ENCODE assay signal across 9 cellular contexts in genomic region chr16:56357291-56357764, GRCh38.
DNase-seq lines count a peak whose midpoint lies in the region; ATAC-seq and TF ChIP-seq lines count a peak whose summit lies in the region.
"Had no signal": no experiment of that assay in that cellular context is flagged by ENCODE, and none has a peak within 500 bp of the region (broad histone marks: within the 10 kb centered on the region; RNA-seq: fewer than 3 reads in every experiment).

No MANE protein-coding gene starts in this region.

- H3K4me1 ChIP-seq in adipocyte (ENCODE audit: control insufficient read depth, insufficient read depth, low read length) (peaks cover 4% of the 10 kb centered on the region), iPS-20b (ENCODE audit: insufficient read depth, low read length) (peaks cover 18% of the 10 kb centered on the region; the same call in 1 of the 2 replicates), spleen (peaks cover 0 to 30% (median 15%) of the 10 kb centered on the region in 6 donors)

- no peak for TF ChIP-seq POLR2A in spleen (IDR thresholded peaks at IDR 0.05)

- H3K27ac ChIP-seq in iPS-20b (ENCODE audit: low read length) = no peak overlapping the region
- H3K27ac ChIP-seq in spleen = peak overlapping the region in 6 of 8 donors; percentile 39 to 70 (median 54)

- H3K36me3 Mint-ChIP-seq in CD14-positive monocyte = peaks cover 16 to 24% of the 10 kb centered on the region in 2 donors

- H3K27me3 Mint-ChIP-seq in CD14-positive monocyte (ENCODE audit: low read depth in 3 of 3) = peaks cover 1 to 2% (median 2%) of the 10 kb centered on the region in 3 donors

- DNase-seq in CD14-positive monocyte (ENCODE audit: low spot score) (peak; percentile 33), adipocyte (ENCODE audit: low read depth) (peak; percentile 69), spleen (peak; percentile 79), NCI-H69 (lab: John Stamatoyannopoulos, UW) (no peak), SK-N-DZ (ENCODE audit: low spot score) (no peak), NCI-H1417 (lab: John Stamatoyannopoulos, UW) (no peak)

- H3K4me3 ChIP-seq in adipocyte (ENCODE audit: low read length) = peak overlapping the region; percentile 82
- peak overlapping the region; percentile 57; the same call in 1 of the 2 replicates for H3K4me3 ChIP-seq in iPS-20b (ENCODE audit: low read length)
- peak overlapping the region in 6 of 8 donors; percentile 21 to 58 (median 40) for H3K4me3 ChIP-seq in spleen

- peaks cover 5% of the 10 kb centered on the region for H3K27me3 ChIP-seq in adipocyte (replicated peaks; ENCODE audit: control insufficient read depth, insufficient read depth, low read length)
- H3K27me3 ChIP-seq in iPS-20b (ENCODE audit: insufficient read depth, low read length) = no peaks in the 10 kb centered on the region
- no peaks in the 10 kb centered on the region for H3K27me3 ChIP-seq in spleen (replicated peaks in 1 of 7)

- intact Hi-C loops in CD14-positive monocyte (cut with micrococcal nuclease) = no loop called here
- intact Hi-C loops in spleen (cut with DNase I; ENCODE audit: low total_unique reads) = loop anchor here (10.0 kb wide), 1 partner anchor 893 kb away; no protein-coding TSS in a partner anchor

- H3K27ac Mint-ChIP-seq in CD14-positive monocyte = peak overlapping the region in 5 of 7 donors; percentile 22 to 62 (median 32)

- H3K9ac ChIP-seq in adipocyte (ENCODE audit: low read length) = peak overlapping the region; percentile 80
- peak overlapping the region; percentile 52; the same call in 1 of the 2 replicates for H3K9ac ChIP-seq in iPS-20b (ENCODE audit: low read depth, low read length)

- 45 to 67% (median 63%) methylated on average over 10 to 13 of the region's 13 CpGs for WGBS in spleen, 5 donors

- peaks cover 32% of the 10 kb centered on the region for H3K4me1 Mint-ChIP-seq in CD14-positive monocyte

- H3K9me3 ChIP-seq in adipocyte (ENCODE audit: control insufficient read depth, low read length) (no peaks in the 10 kb centered on the region), iPS-20b (ENCODE audit: insufficient read depth, low read depth, low read length) (no peaks in the 10 kb centered on the region), spleen (no peaks in the 10 kb centered on the region)
- H3K9me3 ChIP-seq: HAP-1 had no signal

- TF ChIP-seq CTCF in CD14-positive monocyte (IDR thresholded peaks at IDR 0.05) (no peak), spleen (IDR thresholded peaks at IDR 0.05 in 8 of 11, conservative IDR thresholded peaks at IDR 0.05 in 3 of 11) (no peak)

- peaks cover 17% of the 10 kb centered on the region for H3K36me3 ChIP-seq in adipocyte (ENCODE audit: control insufficient read depth, insufficient read depth, low read length, severe bottlenecking)
- peaks cover 4% of the 10 kb centered on the region for H3K36me3 ChIP-seq in iPS-20b (ENCODE audit: insufficient read depth, low read depth, low read length)
- peaks cover 0 to 26% (median 13%) of the 10 kb centered on the region in 6 donors for H3K36me3 ChIP-seq in spleen

- H3K9me3 Mint-ChIP-seq in CD14-positive monocyte = no peaks in the 10 kb centered on the region

- peak overlapping the region; percentile 89 to 92 for H3K4me3 Mint-ChIP-seq in CD14-positive monocyte

- ATAC-seq in HG02938 (IDR thresholded peaks at IDR 0.05; ENCODE audit: unreplicated experiment) = peak; percentile 9

Comparison
In these comparisons a context has a peak if more than half of its experiments do, and no peak if none do; other contexts are left out.
1. DNase-seq: peak in CD14-positive monocyte (single experiment), adipocyte (single experiment) and spleen (single experiment); none in NCI-H69 (single experiment), SK-N-DZ (single experiment) and NCI-H1417 (0 of 3).
2. Peak in every context shown above with its lines, with median percentiles within 50 percentile points of each other: H3K4me3 ChIP-seq.